In genomic region chr7:138987686-138988085, GRCh38 we compare ENCODE assay signal across 25 cellular contexts. TPM values are rescaled to one million over a fixed set of nuclear protein-coding genes. Genes with fewer than 3 reads are reported as not detected.
"Had no signal": no experiment of that assay in that cellular context is flagged by ENCODE, and none has a peak within 500 bp of the region (broad histone marks: within the 10 kb centered on the region; RNA-seq: fewer than 3 reads in every experiment).

No MANE protein-coding gene starts in this region.

- H3K36me3 Mint-ChIP-seq: IgD-negative memory B cell had no signal

- H3K4me3 ChIP-seq: SJSA1, SK-N-MC had no signal

- H3K4me1 ChIP-seq: SJSA1 had no signal

- H3K4me3 Mint-ChIP-seq: IgD-negative memory B cell had no signal

- H3K4me1 Mint-ChIP-seq: IgD-negative memory B cell had no signal

- DNase-seq: KBM-7, MV-4-11, NCI-H1048, NCI-H1105, NCI-H1417, NCI-H1436 treated with DMSO at 0.1 percent for 48 hours, NCI-H1694, NCI-H187 treated with DMSO at 0.1 percent for 48 hours, NCI-H2029 treated with DMSO at 0.1 percent for 48 hours, NCI-H2171 treated with DMSO at 0.1 percent for 48 hours, NCI-H345, NCI-H446 treated with DMSO at 0.1 percent for 48 hours, NCI-H524, NCI-H69, NCI-H774, Right ventricle myocardium superior, RPMI8226, SIG-M5, T-helper 1 cell had no signal

- H3K27ac Mint-ChIP-seq: IgD-negative memory B cell had no signal

- H3K27me3 ChIP-seq: SJSA1 had no signal

- FAIRE-seq: HTR-8/SVneo, RCC 7860 had no signal

- H3K36me3 ChIP-seq: SJSA1 had no signal

- H3K27ac ChIP-seq: HL-60, SJSA1, SK-N-MC had no signal

RNA-seq across cellular contexts. Expression of gene KIAA1549, which starts 6.5 kb away (rescaled TPM):
- polyA plus RNA-seq: IgD-negative memory B cell had no signal
